ENCODE assay signal across 1 cellular context in the genomic region with DNA sequence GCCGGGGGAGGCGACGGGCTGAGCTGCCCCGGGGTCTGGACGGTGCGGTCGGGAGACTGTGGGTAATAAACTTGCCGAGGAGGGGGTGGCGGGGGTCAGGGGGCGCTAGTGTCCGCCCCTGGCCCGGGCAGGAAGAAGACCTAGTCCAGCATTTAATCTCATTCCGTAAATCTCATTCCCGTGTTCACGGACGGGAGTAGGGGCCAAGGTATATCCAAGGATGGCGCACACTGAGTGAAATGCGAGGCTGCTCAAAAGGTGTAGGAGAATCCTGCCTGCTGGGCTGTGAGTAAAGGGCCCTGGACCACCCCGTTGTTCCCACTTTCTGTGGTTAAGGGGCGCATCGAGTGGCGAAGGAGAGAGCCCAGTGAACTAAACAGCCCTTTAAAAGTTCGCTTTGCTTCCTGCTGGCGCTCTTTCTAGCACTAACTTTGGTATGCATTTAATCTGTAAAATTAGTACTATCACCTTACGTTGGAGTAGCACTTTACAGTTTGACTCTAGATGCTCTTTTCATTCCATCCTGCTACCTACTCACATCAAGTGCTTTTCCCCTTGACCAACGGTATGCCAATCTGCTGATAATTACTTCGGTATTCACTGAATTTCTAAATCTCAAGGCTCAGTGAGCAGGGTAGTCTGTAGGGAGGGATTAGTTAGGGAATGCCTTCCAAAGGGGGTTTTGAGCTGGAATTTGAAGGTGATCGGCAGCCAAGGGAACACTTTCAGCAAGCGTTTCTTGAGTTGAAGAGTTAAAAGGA.
TF ChIP-seq lines count a peak whose summit lies in the region.

No MANE protein-coding gene starts in this region.

TF ChIP-seq in GM12878, 131 proteins besides CTCF, POLR2A, EP300 and RAD21:
- TF ChIP-seq CHD2 (IDR thresholded peaks at IDR 0.05; ENCODE audit: borderline replicate concordance, low read depth, low read length) (no peak), NFXL1 (IDR thresholded peaks at IDR 0.05; ENCODE audit: borderline replicate concordance) (peak; percentile 71; the same call in 1 of the 2 replicates)
